Comparison of ENCODE assay signal across 1 cellular context in the genomic region with DNA sequence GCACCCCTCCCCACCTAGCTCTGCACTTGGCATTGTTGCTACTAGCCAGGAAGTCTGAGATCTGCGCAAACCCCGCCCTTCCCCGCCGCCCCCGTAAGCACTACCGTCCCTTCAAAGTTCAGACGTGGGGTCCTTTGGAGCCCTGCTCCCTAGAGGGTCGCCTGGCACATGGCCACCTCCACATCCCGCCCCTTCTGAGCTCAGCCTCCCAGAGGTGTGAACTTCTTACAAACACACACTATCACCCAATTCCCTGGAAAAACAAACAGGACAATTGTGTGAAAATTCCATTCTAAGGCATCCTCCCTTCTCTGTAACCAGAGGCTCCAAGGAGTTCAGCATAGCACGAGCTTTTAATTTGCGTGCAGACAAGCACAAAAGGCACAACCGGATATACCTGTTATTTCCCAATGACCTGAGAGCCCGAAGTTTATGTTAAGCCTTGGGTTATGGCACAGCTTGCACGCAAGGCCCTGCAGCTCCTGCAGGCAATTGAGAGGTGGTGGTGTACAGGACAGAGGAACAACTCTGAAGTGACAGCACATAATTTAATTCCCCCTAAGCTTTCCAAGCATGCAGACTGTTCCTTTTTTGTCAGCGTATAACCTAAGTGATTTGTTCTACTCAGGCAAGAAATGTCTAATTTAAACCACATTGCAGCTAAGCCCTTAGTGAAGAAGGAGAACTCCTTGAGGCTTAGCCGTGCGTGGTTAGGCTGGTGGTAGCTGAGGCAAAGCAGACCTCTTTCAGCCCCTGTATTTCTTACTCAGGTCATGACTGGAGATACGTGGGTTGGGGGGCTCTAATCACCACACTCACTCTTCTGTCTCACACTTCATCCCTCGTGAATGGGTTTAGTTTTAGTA.
TF ChIP-seq lines count a peak whose summit lies in the region.

No MANE protein-coding gene starts in this region.

TF ChIP-seq in GM23338, 12 proteins besides CTCF, POLR2A, EP300 and RAD21 (continued from another document):
- no peak for TF ChIP-seq ZNF462 (CRISPR knock-in tag; IDR thresholded peaks at IDR 0.05)
- TF ChIP-seq JUNB (IDR thresholded peaks at IDR 0.05; ENCODE audit: unreplicated experiment): no peak
- no peak for TF ChIP-seq POLR2AphosphoS5 (IDR thresholded peaks at IDR 0.05; ENCODE audit: low read depth)
- no peak for TF ChIP-seq NANOG (IDR thresholded peaks at IDR 0.05; ENCODE audit: borderline replicate concordance)
- TF ChIP-seq ZNF331 (CRISPR knock-in tag; IDR thresholded peaks at IDR 0.05; ENCODE audit: low read depth): no peak
- TF ChIP-seq CREB1 (CRISPR knock-in tag; IDR thresholded peaks at IDR 0.05; ENCODE audit: low read depth): no peak
- TF ChIP-seq ZNF114 (CRISPR knock-in tag; IDR thresholded peaks at IDR 0.05): no peak
- no peak for TF ChIP-seq EZH2phosphoT487 (IDR thresholded peaks at IDR 0.05; ENCODE audit: unreplicated experiment)
- TF ChIP-seq EZH2 (IDR thresholded peaks at IDR 0.05; ENCODE audit: low read depth, unreplicated experiment): no peak
